ENCODE assay signal across 7 cellular contexts in genomic region chr10:109922976-109923921, GRCh38. TPM values are rescaled to one million over a fixed set of nuclear protein-coding genes. Genes with fewer than 3 reads are reported as not detected.
DNase-seq lines count a peak whose midpoint lies in the region; ATAC-seq and TF ChIP-seq lines count a peak whose summit lies in the region.

XPNPEP1 (minus strand) TSS chr10:109923511; CDS start chr10:109923433, 78 bp downstream.

- H3K4me2 ChIP-seq in skeletal muscle satellite cell (ENCODE audit: low read length), result peak within 1 kb of the TSS; percentile 93

- peak within 1 kb of the TSS; percentile 91 to 96 (median 93) for H3K4me3 Mint-ChIP-seq in brain

- H3K27ac ChIP-seq in iPS-18a (ENCODE audit: low read length), result no peak within 1 kb of the TSS

- H3K4me3 ChIP-seq in iPS-18a (ENCODE audit: low read length), result peak within 1 kb of the TSS; percentile 72
- peak within 1 kb of the TSS; percentile 97 for H3K4me3 ChIP-seq in skeletal muscle satellite cell (ENCODE audit: low read length)

- TF ChIP-seq CTCF in brain (conservative IDR thresholded peaks at IDR 0.05), result no peak

- ATAC-seq in GM18511 (IDR thresholded peaks at IDR 0.05; ENCODE audit: unreplicated experiment), result peak; percentile 94
- peak; percentile 91 for ATAC-seq in HG02884 (IDR thresholded peaks at IDR 0.05; ENCODE audit: unreplicated experiment)

- H3K27me3 ChIP-seq in iPS-18a (ENCODE audit: control insufficient read depth, insufficient read depth, low read length) (peaks cover 24% of the 10 kb centered on the region), skeletal muscle satellite cell (ENCODE audit: control insufficient read depth, insufficient read depth, low read length) (no peaks in the 10 kb centered on the region)

- H3K9me3 Mint-ChIP-seq in brain, result peaks cover 0 to 2% (median 0%) of the 10 kb centered on the region in 5 experiments

- peaks cover 31% of the 10 kb centered on the region for H3K36me3 Mint-ChIP-seq in brain

- H3K9ac ChIP-seq in iPS-18a (ENCODE audit: low read length) (peak within 1 kb of the TSS; percentile 60), skeletal muscle satellite cell (ENCODE audit: low read depth, low read length) (peak within 1 kb of the TSS; percentile 99)

- H3K36me3 ChIP-seq in iPS-18a (ENCODE audit: control insufficient read depth, low read depth, low read length) (no peaks in the 10 kb centered on the region), skeletal muscle satellite cell (ENCODE audit: insufficient read depth, low read length) (no peaks in the 10 kb centered on the region)

- H3K4me1 ChIP-seq in iPS-18a (ENCODE audit: control insufficient read depth, low read depth, low read length), result peaks cover 18% of the 10 kb centered on the region
- H3K4me1 ChIP-seq in skeletal muscle satellite cell (ENCODE audit: control insufficient read depth, insufficient read depth, low read length), result peaks cover 16% of the 10 kb centered on the region

- H3K9me3 ChIP-seq in iPS-18a (ENCODE audit: control insufficient read depth, low read depth, low read length) (no peaks in the 10 kb centered on the region), skeletal muscle satellite cell (replicated peaks; ENCODE audit: low read length) (no peaks in the 10 kb centered on the region)

- H3K4me1 Mint-ChIP-seq in brain, result peaks cover 50% of the 10 kb centered on the region

- H3K27ac Mint-ChIP-seq in brain, result peak within 1 kb of the TSS; percentile 88 to 97 (median 90)

- DNase-seq in NCI-H146 treated with DMSO at 0.1 percent for 48 hours (lab: John Stamatoyannopoulos, UW; ENCODE audit: unreplicated experiment), result peak; percentile 71
- DNase-seq in UCSD-AML1 (lab: John Stamatoyannopoulos, UW; ENCODE audit: unreplicated experiment), result peak; percentile 91

- peaks cover 4% of the 10 kb centered on the region for H3K27me3 Mint-ChIP-seq in brain

RNA-seq across cellular contexts. Expression of gene XPNPEP1, which starts in this region (rescaled TPM):
- polyA plus RNA-seq in brain (ENCODE audit: insufficient read depth, low read depth, low replicate concordance), result 43.1 TPM
- total RNA-seq in skeletal muscle satellite cell (2012; rRNA removed), result 107 and 124 TPM in 2 replicates
